ENCODE assay signal across 1 cellular context in genomic region chr3:9794400-9794799, GRCh38.
A peak's percentile ranks its signal among the peaks of the same experiment; 100 is the strongest.
TF ChIP-seq lines count a peak whose summit lies in the region.

No MANE protein-coding gene starts in this region.

TF ChIP-seq in HepG2, 621 proteins besides CTCF, POLR2A, EP300 and RAD21:
- TF ChIP-seq PHF8 (CRISPR knock-in tag; IDR thresholded peaks at IDR 0.05) (no peak), TRIM24 (CRISPR knock-in tag; IDR thresholded peaks at IDR 0.05) (no peak), ZNF234 (CRISPR knock-in tag; conservative IDR thresholded peaks at IDR 0.05) (no peak), ZNF121 (CRISPR knock-in tag; IDR thresholded peaks at IDR 0.05) (peak; percentile 92), HES4 (CRISPR knock-in tag; IDR thresholded peaks at IDR 0.05; ENCODE audit: borderline replicate concordance) (no peak), MTF2 (CRISPR knock-in tag; IDR thresholded peaks at IDR 0.05; ENCODE audit: borderline replicate concordance) (no peak)
